23 cellular contexts compared by ENCODE assay signal in the genomic region with DNA sequence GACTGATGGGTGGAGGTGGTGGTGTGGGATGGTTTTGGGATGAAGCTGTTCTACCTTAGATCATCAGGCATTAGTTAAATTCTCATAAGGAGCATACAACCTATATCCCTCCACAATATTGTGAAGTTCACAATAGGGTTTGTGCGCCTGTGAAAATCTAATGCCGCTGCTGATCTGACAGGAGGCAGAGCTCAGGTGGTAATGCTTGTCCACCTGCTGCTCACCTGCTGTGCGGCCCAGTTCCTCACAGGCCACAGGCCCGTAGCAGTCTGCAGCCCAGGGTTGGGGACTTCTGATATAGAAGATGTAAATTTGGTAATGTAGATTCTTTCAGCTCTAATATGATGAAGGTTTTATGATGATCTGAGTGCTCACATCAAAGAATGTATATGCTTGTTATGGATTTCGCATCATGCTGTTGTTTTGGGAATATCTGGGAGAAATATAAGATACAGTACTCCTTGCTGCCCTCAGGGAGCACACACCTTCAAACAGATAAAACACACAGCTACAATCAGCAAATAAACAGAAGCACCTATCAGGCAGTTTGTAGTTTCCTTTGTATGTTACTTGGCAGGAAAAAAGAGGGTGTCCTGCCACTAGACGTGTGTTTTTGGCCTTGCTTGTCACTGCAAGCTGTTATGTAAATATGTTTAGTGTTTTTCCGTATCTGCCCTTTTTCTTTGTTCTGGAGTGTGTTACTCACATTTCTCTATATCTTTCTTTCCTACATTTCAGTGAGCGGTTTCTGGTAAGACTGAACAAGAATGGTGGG.
"Had no signal": no experiment of that assay in that cellular context is flagged by ENCODE, and none has a peak within 500 bp of the region (broad histone marks: within the 10 kb centered on the region; RNA-seq: fewer than 3 reads in every experiment).

No MANE protein-coding gene starts in this region.

- H3K4me3 ChIP-seq: neural progenitor cell, ovary, psoas muscle, right lobe of liver, sigmoid colon, stomach, thoracic aorta, thyroid gland, tibial nerve, upper lobe of left lung, vagina had no signal

- H3K27ac ChIP-seq: neural progenitor cell, ovary, parathyroid adenoma, psoas muscle, right lobe of liver, sigmoid colon, stomach, thoracic aorta, thyroid gland, tibial nerve, upper lobe of left lung, vagina had no signal

- H3K9me3 ChIP-seq: ovary, psoas muscle, right lobe of liver, sigmoid colon, thoracic aorta, thyroid gland, upper lobe of left lung, vagina had no signal

- H3K4me1 ChIP-seq: neural progenitor cell, parathyroid adenoma, psoas muscle, right lobe of liver, sigmoid colon, stomach, thyroid gland, tibial nerve, upper lobe of left lung, vagina had no signal

- H3K36me3 ChIP-seq: neural progenitor cell, ovary, right lobe of liver, sigmoid colon, stomach, thoracic aorta, thyroid gland, tibial nerve, upper lobe of left lung, vagina had no signal

- H3K27me3 ChIP-seq: neural progenitor cell, ovary, right lobe of liver, sigmoid colon, stomach, thyroid gland, tibial nerve, upper lobe of left lung, vagina had no signal

- DNase-seq: occipital lobe; ovary; posterior cingulate gyrus; psoas muscle; right cardiac atrium; right lobe of liver; sigmoid colon; small intestine; stimulated activated CD4-positive, alpha-beta T cell treated with anti-CD3 and anti-CD28 coated beads, Interleukin-15, amount 100 ng/mL, for 24 hours; stimulated activated CD4-positive, alpha-beta T cell treated with anti-CD3 and anti-CD28 coated beads, Interleukin-2, amount 100 ng/mL, for 24 hours; stimulated activated CD4-positive, alpha-beta T cell treated with anti-CD3 and anti-CD28 coated beads, Interleukin-2, amount 100 ng/mL, for 48 hours; stimulated activated CD4-positive, alpha-beta T cell treated with anti-CD3 and anti-CD28 coated beads, Interleukin-4, amount 100 ng/mL, for 24 hours; stimulated activated naive B cell treated with anti-CD40 and anti-IgM and Interleukin-4, amounts not matched to agents 10 μg/mL and 1 μg/mL and 100 μg/mL, for 72 hours; stimulated activated naive CD4-positive, alpha-beta T cell treated with Interleukin-2 at 50 U/mL for 16 hours; stomach; thyroid gland; trophoblast cell; upper lobe of left lung had no signal
